In genomic region chr7:91940572-91941341, GRCh38 we compare ENCODE assay signal across 1 cellular context.
TF ChIP-seq lines count a peak whose summit lies in the region.

TSS of gene AKAP9 (plus strand) at chr7:91940862. CDS start at chr7:91941100, 238 bp downstream.

TF ChIP-seq in GM12878, 131 proteins besides CTCF, POLR2A, EP300 and RAD21 (continued from another document and continues in another):
- no peak for TF ChIP-seq USF1 (IDR thresholded peaks at IDR 0.05; ENCODE audit: borderline replicate concordance, extremely low read length, insufficient read depth, low read depth, low read length)
- no peak for TF ChIP-seq CBX5 (IDR thresholded peaks at IDR 0.05; ENCODE audit: low read depth)
- TF ChIP-seq EED (IDR thresholded peaks at IDR 0.05; ENCODE audit: low read depth) = 0 out of 2 replicates have a peak, but pooled peaks have one; percentile 27
- TF ChIP-seq CREB1 (IDR thresholded peaks at IDR 0.05; ENCODE audit: low read depth) = peak; percentile 87
- no peak for TF ChIP-seq FOS (IDR thresholded peaks at IDR 0.05; ENCODE audit: borderline replicate concordance, extremely low read depth, insufficient read length)
- no peak for TF ChIP-seq SPI1 (IDR thresholded peaks at IDR 0.05; ENCODE audit: borderline replicate concordance, insufficient read depth, low read depth, low read length)
- peak; percentile 11 for TF ChIP-seq SP1 (IDR thresholded peaks at IDR 0.05; ENCODE audit: low read depth, low read length)
- no peak for TF ChIP-seq SIX5 (IDR thresholded peaks at IDR 0.05; ENCODE audit: low read depth, low read length, severe bottlenecking)
- TF ChIP-seq NFIC (IDR thresholded peaks at IDR 0.05; ENCODE audit: low read depth, low read length) = no peak
- TF ChIP-seq IRF3 (IDR thresholded peaks at IDR 0.05) = no peak
- TF ChIP-seq RB1 (IDR thresholded peaks at IDR 0.05; ENCODE audit: borderline replicate concordance) = 0 out of 2 replicates have a peak, but pooled peaks have one; percentile 25
- TF ChIP-seq TAF1 (IDR thresholded peaks at IDR 0.05; ENCODE audit: borderline replicate concordance, low read depth, low read length) = peak; percentile 81; the same call in 1 of the 2 replicates
- no peak for TF ChIP-seq CBX3 (IDR thresholded peaks at IDR 0.05; ENCODE audit: borderline replicate concordance, low read depth)
- TF ChIP-seq BMI1 (IDR thresholded peaks at IDR 0.05; ENCODE audit: borderline replicate concordance) = no peak
- no peak for TF ChIP-seq ZNF24 (IDR thresholded peaks at IDR 0.05)
- no peak for TF ChIP-seq RFX5 (IDR thresholded peaks at IDR 0.05; ENCODE audit: low read depth, low read length)
- no peak for TF ChIP-seq ZBTB4 (CRISPR knock-in tag; IDR thresholded peaks at IDR 0.05)
- no peak for TF ChIP-seq PBX3 (IDR thresholded peaks at IDR 0.05; ENCODE audit: insufficient replicate concordance, low read depth, low read length)
- no peak for TF ChIP-seq MEF2B (IDR thresholded peaks at IDR 0.05; ENCODE audit: partially characterized antibody, poor library complexity, severe bottlenecking)
- TF ChIP-seq TCF12 (IDR thresholded peaks at IDR 0.05; ENCODE audit: low read depth, low read length) = peak; percentile 66; the same call in 1 of the 2 replicates
- TF ChIP-seq SMAD1 (IDR thresholded peaks at IDR 0.05; ENCODE audit: low read depth, partially characterized antibody) = no peak
- 0 out of 2 replicates have a peak, but pooled peaks have one; percentile 13 for TF ChIP-seq PKNOX1 (IDR thresholded peaks at IDR 0.05)
- TF ChIP-seq YY1 (IDR thresholded peaks at IDR 0.05; ENCODE audit: low read depth, low read length) = peak; percentile 96
- TF ChIP-seq SMARCA5 (IDR thresholded peaks at IDR 0.05) = no peak
- TF ChIP-seq E4F1 (IDR thresholded peaks at IDR 0.05; ENCODE audit: borderline replicate concordance, partially characterized antibody) = peak; percentile 6
- TF ChIP-seq E2F4 (IDR thresholded peaks at IDR 0.05; ENCODE audit: low read depth, low read length) = no peak
- peak; percentile 18 for TF ChIP-seq KLF5 (IDR thresholded peaks at IDR 0.05; ENCODE audit: partially characterized antibody)
- peak; percentile 74; the same call in 1 of the 2 replicates for TF ChIP-seq PML (IDR thresholded peaks at IDR 0.05; ENCODE audit: low read length)
- 0 out of 2 replicates have a peak, but pooled peaks have one; percentile 39 for TF ChIP-seq NR2C1 (IDR thresholded peaks at IDR 0.05)
- TF ChIP-seq NFXL1 (IDR thresholded peaks at IDR 0.05; ENCODE audit: borderline replicate concordance) = no peak
- no peak for TF ChIP-seq ZBTB11 (CRISPR knock-in tag; IDR thresholded peaks at IDR 0.05)
- TF ChIP-seq ZSCAN29 (IDR thresholded peaks at IDR 0.05) = no peak
- TF ChIP-seq SREBF1 (IDR thresholded peaks at IDR 0.05; ENCODE audit: low read length) = no peak
- peak; percentile 80; the same call in 1 of the 2 replicates for TF ChIP-seq TCF3 (IDR thresholded peaks at IDR 0.05; ENCODE audit: borderline replicate concordance, insufficient read depth, low read depth, low read length)
- no peak for TF ChIP-seq KDM1A (IDR thresholded peaks at IDR 0.05; ENCODE audit: borderline replicate concordance)
- peak; percentile 85 for TF ChIP-seq HDGF (IDR thresholded peaks at IDR 0.05)
- TF ChIP-seq CEBPZ (IDR thresholded peaks at IDR 0.05; ENCODE audit: low read depth, low read length) = no peak
- no peak for TF ChIP-seq ZZZ3 (IDR thresholded peaks at IDR 0.05; ENCODE audit: control insufficient read depth, insufficient read length, low read depth)
- TF ChIP-seq MTA2 (IDR thresholded peaks at IDR 0.05; ENCODE audit: low read depth) = no peak
- peak; percentile 27; the same call in 1 of the 2 replicates for TF ChIP-seq ZBED1 (IDR thresholded peaks at IDR 0.05; ENCODE audit: borderline replicate concordance)
- no peak; the same call in 1 of the 2 replicates for TF ChIP-seq ZNF207 (IDR thresholded peaks at IDR 0.05; ENCODE audit: borderline replicate concordance)
- TF ChIP-seq LARP7 (IDR thresholded peaks at IDR 0.05) = no peak
- TF ChIP-seq HDAC2 (IDR thresholded peaks at IDR 0.05) = no peak
- peak; percentile 61; the same call in 1 of the 2 replicates for TF ChIP-seq POLR2AphosphoS2 (IDR thresholded peaks at IDR 0.05; ENCODE audit: low read depth, low read length)
- no peak for TF ChIP-seq WRNIP1 (IDR thresholded peaks at IDR 0.05; ENCODE audit: borderline replicate concordance, low read depth, low read length)
